ENCODE assay signal across 19 cellular contexts in genomic region chr5:171697591-171698102, GRCh38.
DNase-seq lines count a peak whose midpoint lies in the region; ATAC-seq, FAIRE-seq and TF ChIP-seq lines count a peak whose summit lies in the region.
"Had no signal": no experiment of that assay in that cellular context is flagged by ENCODE, and none has a peak within 500 bp of the region (broad histone marks: within the 10 kb centered on the region; RNA-seq: fewer than 3 reads in every experiment).

No MANE protein-coding gene starts in this region.

- H3K56ac ChIP-seq in H9 (ENCODE audit: insufficient read length, low read depth, low read length) (no peak overlapping the region), H1 (replicated peaks; ENCODE audit: insufficient read length, low read depth, low read length) (no peak overlapping the region)

- H3K4me2 ChIP-seq in H9 (ENCODE audit: insufficient read depth, insufficient read length, low read length) (no peak overlapping the region), H1 (ENCODE audit: insufficient read depth in 1 of 2, low read depth in 2 of 2, low read length in 2 of 2) (no peak overlapping the region), neuronal stem cell (ENCODE audit: insufficient read depth, low read length, poor library complexity, severe bottlenecking) (no peak overlapping the region)

- POLR2A ChIA-PET in H1 (lab: Charles Lee; ENCODE audit: partially characterized antibody): no interaction called here

- H2BK5ac ChIP-seq in H9 (ENCODE audit: insufficient read length, low read length): no peak overlapping the region
- no peak overlapping the region for H2BK5ac ChIP-seq in H1 (ENCODE audit: low read depth, low read length)
- H2BK5ac ChIP-seq in neuronal stem cell (ENCODE audit: low read length): no peak overlapping the region

- H2BK20ac ChIP-seq in H9 (ENCODE audit: low read depth, low read length, poor library complexity, severe bottlenecking) (no peak overlapping the region), H1 (ENCODE audit: low read length) (no peak overlapping the region)

- H3K23me2 ChIP-seq in H9 (ENCODE audit: insufficient read length, low read depth, low read length, poor library complexity, severe bottlenecking) (no peaks in the 10 kb centered on the region), H1 (ENCODE audit: low read depth, low read length) (peaks cover 5% of the 10 kb centered on the region; the same call in 1 of the 2 replicates)

- H2BK120ac ChIP-seq in H9 (ENCODE audit: low read depth, low read length, poor library complexity, severe bottlenecking) (no peak overlapping the region), H1 (replicated peaks; ENCODE audit: low read depth, low read length) (peak overlapping the region; percentile 31), neuronal stem cell (ENCODE audit: low read depth, low read length) (no peak overlapping the region)

- no peaks in the 10 kb centered on the region for H4K20me1 ChIP-seq in H9 (ENCODE audit: control insufficient read depth, insufficient read depth, insufficient read length)
- no peaks in the 10 kb centered on the region for H4K20me1 ChIP-seq in H1 (replicated peaks in 1 of 2; ENCODE audit: control insufficient read depth in 1 of 2, insufficient read depth in 2 of 2, low read length in 2 of 2)

- H2AK5ac ChIP-seq in H9 (ENCODE audit: insufficient read length, low read length) (no peak overlapping the region), H1 (ENCODE audit: low read depth, low read length) (peak overlapping the region; percentile 55), neuronal stem cell (ENCODE audit: low read depth, low read length) (no peak overlapping the region)

- WGBS in H9 (ENCODE audit: extremely low coverage, insufficient read length, low lambda C conversion rate): no CpG with 5 or more reads among the region's 8 CpGs
- WGBS in H1 (ENCODE audit: extremely low coverage in 1 of 2, insufficient coverage in 1 of 2, insufficient read length in 1 of 2, insufficient replicate concordance in 2 of 2, low coverage in 1 of 2, low lambda C conversion rate in 2 of 2, missing lambda C conversion rate in 1 of 2), 2 experiments: 88% methylated on average over 8 of the region's 8 CpGs; no CpG with 5 or more reads in 1 of the 2 experiments
- WGBS in neuronal stem cell (ENCODE audit: extremely low coverage in 2 of 2, insufficient read length in 2 of 2, insufficient replicate concordance in 1 of 2), 2 donors: no CpG with 5 or more reads among the region's 8 CpGs

- no peak overlapping the region for H3K18ac ChIP-seq in H9 (ENCODE audit: insufficient read length, low read depth, low read length)
- no peak overlapping the region for H3K18ac ChIP-seq in H1 (ENCODE audit: extremely low read depth, low read length)
- H3K18ac ChIP-seq in neuronal stem cell (ENCODE audit: low read length): peak overlapping the region; percentile 3

- H3K4me1 Mint-ChIP-seq in H9: peaks cover 2 to 7% of the 10 kb centered on the region in 2 experiments; a peak in 2 of 4 replicates

- no peak for TF ChIP-seq POLR2A in H1 (IDR thresholded peaks at IDR 0.05; ENCODE audit: control extremely low read depth in 1 of 2, low read depth in 2 of 2, low read length in 2 of 2)

- peaks cover 8% of the 10 kb centered on the region for H3K27me3 Mint-ChIP-seq in H9 (ENCODE audit: low read depth)

- no peak for FAIRE-seq in H1 (lab: Jason Lieb, UNC)
- FAIRE-seq: D721Med, G401.6, GM18507, H54 had no signal

- H3K9ac ChIP-seq in H9 (ENCODE audit: extremely low read depth, insufficient read length, low read length) (no peak overlapping the region), H1 (replicated peaks in 1 of 4; ENCODE audit: extremely low read depth in 1 of 4, low read depth in 3 of 4, low read length in 3 of 4) (no peak overlapping the region), neuronal stem cell (ENCODE audit: low read depth, low read length, poor library complexity) (peak overlapping the region; percentile 54)

- peak overlapping the region; percentile 6 for H4K5ac ChIP-seq in H9 (ENCODE audit: insufficient read length, low read depth, low read length)
- no peak overlapping the region for H4K5ac ChIP-seq in H1 (ENCODE audit: insufficient read length, low read depth, low read length)

- no peak overlapping the region for H4K8ac ChIP-seq in H9 (replicated peaks; ENCODE audit: insufficient read length, low read depth, low read length)
- peak overlapping the region; percentile 20; the same call in 1 of the 2 replicates for H4K8ac ChIP-seq in H1 (ENCODE audit: extremely low read depth, insufficient read depth, low read length)
- H4K8ac ChIP-seq in neuronal stem cell (ENCODE audit: low read depth, low read length): no peak overlapping the region

- H3K36me3 ChIP-seq in H1 (ENCODE audit: control insufficient read depth in 2 of 4, insufficient read depth in 4 of 4, low read length in 3 of 4) (no peaks in the 10 kb centered on the region), neuronal stem cell (replicated peaks in 1 of 2; ENCODE audit: control insufficient read depth in 2 of 2, insufficient read depth in 2 of 2, low read length in 2 of 2) (no peaks in the 10 kb centered on the region)

- H3K14ac ChIP-seq in H9 (ENCODE audit: insufficient read depth, low read length) (no peak overlapping the region), H1 (ENCODE audit: insufficient read length) (peak overlapping the region; percentile 93), neuronal stem cell (ENCODE audit: low read length) (no peak overlapping the region)

- no peak overlapping the region for H2BK15ac ChIP-seq in H9 (ENCODE audit: low read depth, low read length)
- H2BK15ac ChIP-seq in H1 (ENCODE audit: low read length): peak overlapping the region; percentile 1; the same call in 1 of the 2 replicates
- no peak overlapping the region for H2BK15ac ChIP-seq in neuronal stem cell (ENCODE audit: low read length)

- no peak for ATAC-seq in Right ventricle myocardium inferior
- ATAC-seq: CD8-positive, alpha-beta T cell had no signal

- TF ChIP-seq CTCF in H9 (conservative IDR thresholded peaks at IDR 0.05) (no peak), H1 (IDR thresholded peaks at IDR 0.05; ENCODE audit: control extremely low read depth in 1 of 3, insufficient read depth in 1 of 3, low read depth in 1 of 3, low read length in 3 of 3) (no peak)

- H3T11ph ChIP-seq in H9 (ENCODE audit: low read length): no peak overlapping the region

- H4K91ac ChIP-seq in H9 (ENCODE audit: insufficient read length, low read depth, low read length) (no peak overlapping the region), H1 (replicated peaks; ENCODE audit: insufficient read length, low read length) (peak overlapping the region; percentile 36), neuronal stem cell (ENCODE audit: low read depth, low read length, poor library complexity) (peak overlapping the region; percentile 74)

- no peak for TF ChIP-seq EP300 in H1 (IDR thresholded peaks at IDR 0.05; ENCODE audit: borderline replicate concordance in 1 of 2, low read depth in 2 of 2, low read length in 2 of 2)

- H2BK12ac ChIP-seq in H9 (ENCODE audit: insufficient read length, low read depth, low read length) (no peak overlapping the region), H1 (ENCODE audit: low read depth, low read length) (0 out of 2 replicates have a peak overlapping the region, but pooled peaks have one; percentile 23), neuronal stem cell (ENCODE audit: low read length) (no peak overlapping the region)

- H3K4me1 ChIP-seq in H9 (ENCODE audit: insufficient read depth, low read length) (no peaks in the 10 kb centered on the region; the same call in 1 of the 2 replicates), H1 (replicated peaks in 1 of 4; ENCODE audit: control insufficient read depth in 3 of 4, insufficient read depth in 4 of 4, low read length in 3 of 4) (peaks cover 0 to 3% (median 1%) of the 10 kb centered on the region in 4 experiments; a peak in 1 of 7 replicates), neuronal stem cell (ENCODE audit: control insufficient read depth in 2 of 2, insufficient read depth in 1 of 2, low read depth in 1 of 2, low read length in 2 of 2) (peaks cover 0 to 12% of the 10 kb centered on the region in 2 donors)

- no peak overlapping the region for H3K23ac ChIP-seq in H9 (ENCODE audit: insufficient read length, low read depth, low read length)
- no peak overlapping the region for H3K23ac ChIP-seq in H1 (ENCODE audit: insufficient read length)
- no peak overlapping the region for H3K23ac ChIP-seq in neuronal stem cell (ENCODE audit: low read depth, low read length, poor library complexity)

- DNase-seq in cardiac septum (ENCODE audit: low spot score) (peak; percentile 66), Right ventricle myocardium inferior (ENCODE audit: missing footprints) (no peak), H9 (no peak), H1 (ENCODE audit: low read depth in 1 of 2, low spot score in 2 of 2) (no peak), neuronal stem cell (ENCODE audit: low spot score) (no peak), GM03348 (ENCODE audit: low spot score) (no peak), HT-29 (ENCODE audit: low spot score) (no peak), SKM-1 treated with dmso at 0.1 percent for 144 hours (lab: John Stamatoyannopoulos, UW; ENCODE audit: unreplicated experiment) (no peak)
- DNase-seq: CD8-positive, alpha-beta T cell; COR-L47; DMS153; DMS79 treated with DMSO at 0.1 percent for 48 hours; EL had no signal

- H3K27ac ChIP-seq in H9 (ENCODE audit: insufficient read length, low read depth, low read length) (no peak overlapping the region), H1 (ENCODE audit: low read depth, low read length) (no peak overlapping the region), neuronal stem cell (replicated peaks; ENCODE audit: low read length) (no peak overlapping the region)
- H3K27ac ChIP-seq: 22Rv1 had no signal

- H3K27ac Mint-ChIP-seq in H9: no peak overlapping the region
- H3K27ac Mint-ChIP-seq: CD14-positive monocyte; CD8-positive, alpha-beta T cell had no signal

- H3K9me3 ChIP-seq in H9 (ENCODE audit: control insufficient read depth, low read depth, low read length) (no peaks in the 10 kb centered on the region), H1 (ENCODE audit: insufficient read depth in 2 of 2, low read depth in 1 of 2, low read length in 1 of 2) (no peaks in the 10 kb centered on the region), neuronal stem cell (replicated peaks in 1 of 2; ENCODE audit: control insufficient read depth in 2 of 2, insufficient read depth in 1 of 2, low read depth in 1 of 2, low read length in 2 of 2) (no peaks in the 10 kb centered on the region)

- no peak overlapping the region for H3K4me3 Mint-ChIP-seq in H9
- H3K4me3 Mint-ChIP-seq: CD14-positive monocyte; CD8-positive, alpha-beta T cell had no signal

- H3K4ac ChIP-seq in H9 (ENCODE audit: low read depth, low read length) (no peak overlapping the region), H1 (replicated peaks; ENCODE audit: insufficient read length, low read depth, low read length) (no peak overlapping the region), neuronal stem cell (ENCODE audit: low read length) (no peak overlapping the region)

- H2AFZ ChIP-seq in H9 (ENCODE audit: low read length) (no peak overlapping the region), H1 (ENCODE audit: low read length) (no peak overlapping the region), neuronal stem cell (ENCODE audit: low read length) (no peak overlapping the region)

- no peak for TF ChIP-seq RAD21 in H1 (IDR thresholded peaks at IDR 0.05 in 1 of 2, conservative IDR thresholded peaks at IDR 0.05 in 1 of 2; ENCODE audit: low read depth in 2 of 2, low read length in 2 of 2)

- H3K79me1 ChIP-seq in H9 (ENCODE audit: insufficient read depth, low read depth, low read length, poor library complexity, severe bottlenecking) (no peaks in the 10 kb centered on the region), H1 (ENCODE audit: low read depth, low read length) (no peaks in the 10 kb centered on the region), neuronal stem cell (ENCODE audit: low read depth, low read length) (no peaks in the 10 kb centered on the region)

- H3K36me3 Mint-ChIP-seq in H9 (ENCODE audit: insufficient read depth in 1 of 3, low read depth in 3 of 3): no peaks in the 10 kb centered on the region
- H3K36me3 Mint-ChIP-seq: CD14-positive monocyte; CD8-positive, alpha-beta T cell had no signal

- no peaks in the 10 kb centered on the region for H3K27me3 ChIP-seq in H9 (ENCODE audit: insufficient read depth, low read length)
- no peaks in the 10 kb centered on the region for H3K27me3 ChIP-seq in H1 (replicated peaks in 1 of 4; ENCODE audit: control insufficient read depth in 3 of 4, extremely low read depth in 1 of 4, insufficient read depth in 3 of 4, low read length in 3 of 4)
- H3K27me3 ChIP-seq in neuronal stem cell (ENCODE audit: control insufficient read depth in 3 of 3, insufficient read depth in 3 of 3, low read depth in 1 of 3, low read length in 3 of 3): no peaks in the 10 kb centered on the region

- no peak overlapping the region for H3K4me3 ChIP-seq in H1 (ENCODE audit: extremely low read depth in 1 of 4, insufficient read depth in 2 of 4, low read depth in 3 of 4, low read length in 4 of 4)
- no peak overlapping the region for H3K4me3 ChIP-seq in neuronal stem cell (ENCODE audit: low read length in 2 of 2)

- H3K9me3 Mint-ChIP-seq in H9: peaks cover 0 to 3% of the 10 kb centered on the region in 2 experiments; a peak in 1 of 5 replicates
- H3K9me3 Mint-ChIP-seq: CD14-positive monocyte; CD8-positive, alpha-beta T cell had no signal

- intact Hi-C loops in cardiac septum (cut with DNase I) (no loop called here), Right ventricle myocardium inferior (cut with DNase I) (no loop called here)

- no peaks in the 10 kb centered on the region for H3K79me2 ChIP-seq in H9 (ENCODE audit: insufficient read depth, low read length)
- no peaks in the 10 kb centered on the region for H3K79me2 ChIP-seq in H1 (ENCODE audit: control insufficient read depth in 1 of 2, insufficient read depth in 2 of 2, low read length in 2 of 2)

- CTCF ChIA-PET in H1 (lab: Charles Lee; ENCODE audit: partially characterized antibody): interaction anchor here (0.6 to 1.2 kb wide), 3 partner anchors 15 to 68 kb away, joined by 3 read pairs; no protein-coding TSS in a partner anchor
